Comparison of ENCODE assay signal across 8 cellular contexts in genomic region chr1:26431979-26432695, GRCh38.
DNase-seq lines count a peak whose midpoint lies in the region; ATAC-seq, FAIRE-seq and TF ChIP-seq lines count a peak whose summit lies in the region.

DHDDS (plus strand) TSS chr1:26432321; CDS start chr1:26432946, 625 bp downstream.

- peak within 1 kb of the TSS; percentile 81 for H3K9ac ChIP-seq in OCI-LY3 (ENCODE audit: low read length)

- ATAC-seq in GM21515 (IDR thresholded peaks at IDR 0.05; ENCODE audit: unreplicated experiment) = peak; percentile 91

- H2AFZ ChIP-seq in OCI-LY3 (ENCODE audit: low read depth, low read length) = peak within 1 kb of the TSS; percentile 84

- peaks cover 3% of the 10 kb centered on the region for H3K36me3 ChIP-seq in OCI-LY3 (replicated peaks; ENCODE audit: low read depth, low read length)

- H3K4me2 ChIP-seq in OCI-LY3 (ENCODE audit: low read length) = peak within 1 kb of the TSS; percentile 98

- H3K4me1 ChIP-seq in OCI-LY3 (ENCODE audit: low read length) = peaks cover 11% of the 10 kb centered on the region; the same call in 1 of the 2 replicates

- TF ChIP-seq CTCF in OCI-LY3 (IDR thresholded peaks at IDR 0.05; ENCODE audit: low read depth, low read length) = no peak

- FAIRE-seq in endometrium (lab: Jason Lieb, UNC) = peak; percentile 95

- peak within 1 kb of the TSS; percentile 97 for H3K4me3 ChIP-seq in OCI-LY3 (ENCODE audit: low read length)

- H4K20me1 ChIP-seq in OCI-LY3 (ENCODE audit: insufficient read depth, low read length) = no peaks in the 10 kb centered on the region

- H3K9me3 ChIP-seq in OCI-LY3 (ENCODE audit: insufficient read depth, low read length) = no peaks in the 10 kb centered on the region

- H3K27ac ChIP-seq in OCI-LY3 (ENCODE audit: low read length) = peak within 1 kb of the TSS; percentile 25; the same call in 1 of the 2 replicates

- DNase-seq in D341Med (ENCODE audit: low spot score) (peak; percentile 98), HuH-7 (ENCODE audit: low spot score) (peak; percentile 91), middle frontal gyrus (ENCODE audit: extremely low spot score, low spot score) (peak; percentile 95)
- peak; percentile 99 for DNase-seq in activated CD8-positive, alpha-beta memory T cell treated with anti-CD3 and anti-CD28 coated beads, Interleukin-2, amount 50 U/mL, for 48 hours
- DNase-seq in stimulated activated CD8-positive, alpha-beta memory T cell treated with anti-CD3 and anti-CD28 coated beads, Interleukin-2, amount 100 ng/mL, for 48 hours (ENCODE audit: low read depth in 2 of 2) = peak; percentile 96 to 99

- H3K79me2 ChIP-seq in OCI-LY3 (ENCODE audit: low read length) = peaks cover 14% of the 10 kb centered on the region

- no peaks in the 10 kb centered on the region for H3K27me3 ChIP-seq in OCI-LY3 (ENCODE audit: low read depth, low read length)

Comparison
In these comparisons a context has a peak if more than half of its experiments do, and no peak if none do; other contexts are left out.
1. Peak in every context shown above with its lines: DNase-seq, ATAC-seq, H3K4me3 ChIP-seq and H3K27ac ChIP-seq.